10 cellular contexts compared by ENCODE assay signal in the genomic region with DNA sequence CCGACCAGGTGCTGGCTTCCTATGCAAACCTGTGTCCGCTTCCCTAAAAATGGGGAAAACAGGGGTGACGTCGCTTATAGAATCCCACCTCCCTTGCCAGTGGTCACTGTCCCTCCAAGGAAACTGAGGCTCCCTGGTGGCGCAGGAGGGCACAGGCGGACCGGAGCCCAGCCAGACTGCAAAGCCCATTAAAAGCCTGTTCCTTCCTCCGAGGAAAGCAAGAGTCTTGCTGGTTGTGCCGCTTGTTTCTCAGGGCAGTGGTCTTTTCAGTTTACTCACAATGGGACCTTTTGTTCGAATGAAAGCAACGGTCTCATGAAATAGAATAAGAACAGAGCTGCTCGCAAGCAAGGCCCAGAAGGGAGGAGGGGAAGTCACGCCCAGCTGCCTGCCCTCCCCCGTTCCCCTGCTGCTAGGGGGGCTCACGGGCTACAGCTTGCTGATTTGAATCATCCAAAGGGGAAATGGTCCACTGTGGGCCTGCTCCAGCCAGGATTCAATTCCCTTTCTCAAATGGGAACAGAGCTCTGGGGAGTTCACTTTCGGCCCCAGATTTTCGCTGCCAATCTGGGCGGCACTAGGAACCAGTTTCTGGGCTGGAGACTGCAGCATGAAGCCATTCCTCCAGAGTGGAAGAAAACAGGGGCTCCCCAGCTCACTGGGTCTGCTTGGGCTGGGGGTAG. TPM values are rescaled to one million over a fixed set of nuclear protein-coding genes. Genes with fewer than 3 reads are reported as not detected.
A peak's percentile ranks its signal among the peaks of the same experiment; 100 is the strongest.
DNase-seq lines count a peak whose midpoint lies in the region; ATAC-seq and TF ChIP-seq lines count a peak whose summit lies in the region.
"Had no signal": no experiment of that assay in that cellular context is flagged by ENCODE, and none has a peak within 500 bp of the region (broad histone marks: within the 10 kb centered on the region; RNA-seq: fewer than 3 reads in every experiment).

No MANE protein-coding gene starts in this region.

- TF ChIP-seq EP300 in suprapubic skin (IDR thresholded peaks at IDR 0.05) = no peak

- H3K4me3 ChIP-seq in right lobe of liver (no peak overlapping the region), suprapubic skin (no peak overlapping the region), PC-9 (no peak overlapping the region)
- H3K4me3 ChIP-seq in naive thymus-derived CD4-positive, alpha-beta T cell (ENCODE audit: low read length) = no peak overlapping the region

- no peaks in the 10 kb centered on the region for H3K9me2 ChIP-seq in PC-9 (ENCODE audit: insufficient read depth)

- H3K36me3 ChIP-seq in KOPT-K1 (ENCODE audit: insufficient read depth, low read length) = no peaks in the 10 kb centered on the region
- H3K36me3 ChIP-seq in right lobe of liver = no peaks in the 10 kb centered on the region
- no peaks in the 10 kb centered on the region for H3K36me3 ChIP-seq in suprapubic skin
- H3K36me3 ChIP-seq in naive thymus-derived CD4-positive, alpha-beta T cell (ENCODE audit: control insufficient read depth in 2 of 3, insufficient read depth in 3 of 3, low read length in 3 of 3) = peaks cover 0 to 1% (median 0%) of the 10 kb centered on the region in 3 experiments
- H3K36me3 ChIP-seq in PC-9 (ENCODE audit: low read depth) = no peaks in the 10 kb centered on the region

- H3K27ac ChIP-seq in KOPT-K1 (ENCODE audit: low read depth, low read length, poor library complexity, severe bottlenecking) (peak overlapping the region; percentile 99), right lobe of liver (no peak overlapping the region), suprapubic skin (peak overlapping the region; percentile 47), PC-9 (no peak overlapping the region)
- no peak overlapping the region for H3K27ac ChIP-seq in naive thymus-derived CD4-positive, alpha-beta T cell (ENCODE audit: low read depth, low read length)

- no peaks in the 10 kb centered on the region for H3K27me3 Mint-ChIP-seq in naive thymus-derived CD4-positive, alpha-beta T cell

- CTCF ChIA-PET in naive thymus-derived CD4-positive, alpha-beta T cell (lab: Charles Lee) = interaction anchor here (1.1 to 1.8 kb wide), 4 partner anchors 8 to 67 kb away, joined by 3 to 10 read pairs (median 6); no protein-coding TSS in a partner anchor
- CTCF ChIA-PET in PC-9 (lab: Charles Lee) = no interaction called here

- no peak overlapping the region for H3K4me2 ChIP-seq in PC-9

- peaks cover 0 to under 1% (median 0%) of the 10 kb centered on the region in 4 donors for H3K4me1 ChIP-seq in right lobe of liver
- peaks cover 30% of the 10 kb centered on the region for H3K4me1 ChIP-seq in suprapubic skin
- H3K4me1 ChIP-seq in naive thymus-derived CD4-positive, alpha-beta T cell (ENCODE audit: control insufficient read depth in 2 of 2, insufficient read depth in 2 of 2, low read length in 2 of 2) = peaks cover 24 to 26% of the 10 kb centered on the region in 2 donors
- no peaks in the 10 kb centered on the region for H3K4me1 ChIP-seq in PC-9 (replicated peaks; ENCODE audit: insufficient read depth)

- TF ChIP-seq CTCF in right lobe of liver (IDR thresholded peaks at IDR 0.05) = no peak
- TF ChIP-seq CTCF in suprapubic skin (IDR thresholded peaks at IDR 0.05) = no peak
- no peak for TF ChIP-seq CTCF in PC-9 (conservative IDR thresholded peaks at IDR 0.05)

- POLR2A ChIA-PET in naive thymus-derived CD4-positive, alpha-beta T cell (lab: Charles Lee) = interaction anchor here (1.1 to 12.6 kb wide), 5 partner anchors 11 to 72 kb away, joined by 3 to 200 read pairs (median 44); a partner anchor contains a TSS
- POLR2A ChIA-PET in PC-9 (lab: Charles Lee; ENCODE audit: unreplicated experiment) = no interaction called here

- H4K20me1 ChIP-seq in PC-9 (ENCODE audit: insufficient read depth) = no peaks in the 10 kb centered on the region

- TF ChIP-seq POLR2A in right lobe of liver (IDR thresholded peaks at IDR 0.05) = no peak
- no peak for TF ChIP-seq POLR2A in suprapubic skin (IDR thresholded peaks at IDR 0.05)

- no peak overlapping the region for H2AFZ ChIP-seq in PC-9

- peaks cover 0 to 8% (median 0%) of the 10 kb centered on the region in 5 donors for H3K36me3 Mint-ChIP-seq in naive thymus-derived CD4-positive, alpha-beta T cell

- H3K79me2 ChIP-seq in PC-9 (ENCODE audit: low read depth) = no peaks in the 10 kb centered on the region

- H3K27me3 ChIP-seq in right lobe of liver = no peaks in the 10 kb centered on the region
- peaks cover 5% of the 10 kb centered on the region for H3K27me3 ChIP-seq in suprapubic skin
- H3K27me3 ChIP-seq in naive thymus-derived CD4-positive, alpha-beta T cell (ENCODE audit: control insufficient read depth in 2 of 2, insufficient read depth in 2 of 2, low read length in 2 of 2) = no peaks in the 10 kb centered on the region
- H3K27me3 ChIP-seq in PC-9 (ENCODE audit: insufficient read depth, low read depth) = no peaks in the 10 kb centered on the region

- H3K4me3 Mint-ChIP-seq in naive thymus-derived CD4-positive, alpha-beta T cell = no peak overlapping the region

- peak overlapping the region in 1 of 9 donors; percentile 51 for H3K27ac Mint-ChIP-seq in naive thymus-derived CD4-positive, alpha-beta T cell

- H3K9me3 ChIP-seq in KOPT-K1 (ENCODE audit: insufficient read depth, low read length, poor library complexity, severe bottlenecking) = no peaks in the 10 kb centered on the region
- H3K9me3 ChIP-seq in right lobe of liver = no peaks in the 10 kb centered on the region
- no peaks in the 10 kb centered on the region for H3K9me3 ChIP-seq in suprapubic skin
- no peaks in the 10 kb centered on the region for H3K9me3 ChIP-seq in naive thymus-derived CD4-positive, alpha-beta T cell (ENCODE audit: control insufficient read depth in 2 of 3, low read length in 3 of 3)
- H3K9me3 ChIP-seq in PC-9 (ENCODE audit: insufficient read depth, low read depth) = no peaks in the 10 kb centered on the region

- WGBS in right lobe of liver (ENCODE audit: insufficient coverage, low coverage, low lambda C conversion rate, missing lambda C conversion rate) = 17% methylated on average over 6 of the region's 18 CpGs
- 29% methylated on average over 16 of the region's 18 CpGs for WGBS in suprapubic skin

- intact Hi-C loops in right lobe of liver (cut with DNase I) (no loop called here), PC-9 (cut with micrococcal nuclease; ENCODE audit: unreplicated experiment) (no loop called here)
- intact Hi-C loops in naive thymus-derived CD4-positive, alpha-beta T cell (cut with micrococcal nuclease) = loop anchor here in 1 of 2 donors (10.0 kb wide), 2 partner anchors 1247 to 1543 kb away; a partner anchor contains a TSS

- H3K4me1 Mint-ChIP-seq in naive thymus-derived CD4-positive, alpha-beta T cell = peaks cover 26 to 59% (median 45%) of the 10 kb centered on the region in 7 donors

- DNase-seq in astrocyte of the hippocampus (ENCODE audit: low read depth, low spot score) (peak; percentile 62), right lobe of liver (no peak), suprapubic skin (ENCODE audit: low spot score in 2 of 2) (peak; percentile 61 to 77), NCI-H2029 (lab: John Stamatoyannopoulos, UW) (no peak), PC-9 (no peak)
- DNase-seq in naive thymus-derived CD4-positive, alpha-beta T cell = no peak
- DNase-seq: NCI-H446, small intestine had no signal

- peaks cover 17% of the 10 kb centered on the region; the same call in 1 of the 2 replicates for H3F3A ChIP-seq in PC-9 (ENCODE audit: insufficient read depth, low read depth)

- BruUV-seq in PC-9 (replicated peaks; lab: Mats Ljungman, UMichigan) = no TSS peak

- H3K9me3 Mint-ChIP-seq in naive thymus-derived CD4-positive, alpha-beta T cell = no peaks in the 10 kb centered on the region

- ATAC-seq in right lobe of liver (peak in 3 of 4 donors; percentile 8 to 31 (median 11)), HG02798 (IDR thresholded peaks at IDR 0.05; ENCODE audit: poor library complexity, unreplicated experiment) (no peak)
- no peak for ATAC-seq in naive thymus-derived CD4-positive, alpha-beta T cell

RNA-seq across cellular contexts. Expression of a gene that starts 4.6 kb away (rescaled TPM):
- total RNA-seq in right lobe of liver (1 to 10 TPM; 1.5 to 6.0 (median 3.1) TPM), suprapubic skin (1 to 10 TPM; 1.3 to 5.6 (median 3.0) TPM), PC-9 (2021) (0.35 and 0.96 TPM in 2 replicates)
- total RNA-seq in naive thymus-derived CD4-positive, alpha-beta T cell = 100 to 1,000 TPM in 4 of 5 experiments, 10 to 100 TPM in 1; 54.3 to 217 (median 154) TPM
- 100 to 1,000 TPM; 530 to 831 TPM for polyA plus RNA-seq in naive thymus-derived CD4-positive, alpha-beta T cell

RNA-seq across cellular contexts. Expression of a gene that starts 40.4 kb away (rescaled TPM):
- total RNA-seq in right lobe of liver (under 1 TPM in 4 of 6 experiments, not detected in 2; 0.09 to 0.38 (median 0.22) TPM), suprapubic skin (10 to 100 TPM in 1 of 4 donors, 1 to 10 TPM in 2, under 1 TPM in 1; 0.24 to 10.9 (median 6.3) TPM), PC-9 (2021) (not detected in 2 replicates)
- total RNA-seq in naive thymus-derived CD4-positive, alpha-beta T cell = 1 to 10 TPM in 2 of 5 experiments, under 1 TPM in 2, not detected in 1; 0.27 to 1.6 (median 0.81) TPM
- polyA plus RNA-seq in naive thymus-derived CD4-positive, alpha-beta T cell = under 1 TPM; 0.13 to 0.59 TPM

Comparison
In these comparisons a context has a peak if more than half of its experiments do, and no peak if none do; other contexts are left out.
1. H3K27ac ChIP-seq: peak in KOPT-K1 (single experiment) and suprapubic skin (single experiment); none in right lobe of liver (0 of 3), naive thymus-derived CD4-positive, alpha-beta T cell (single experiment) and PC-9 (single experiment).
2. DNase-seq: peak in astrocyte of the hippocampus (single experiment) and suprapubic skin (2 of 2); none in right lobe of liver (0 of 3), NCI-H2029 (single experiment), naive thymus-derived CD4-positive, alpha-beta T cell (0 of 9) and PC-9 (0 of 2).
3. ATAC-seq: peak in right lobe of liver (3 of 4); none in HG02798 (single experiment) and naive thymus-derived CD4-positive, alpha-beta T cell (single experiment).
4. RNA of a gene that starts 4.6 kb away (total RNA-seq): 54.3 to 217 TPM in naive thymus-derived CD4-positive, alpha-beta T cell; 1.5 to 6.0 TPM in right lobe of liver, 1.3 to 5.6 TPM in suprapubic skin and 0.35 to 0.96 TPM in PC-9; every median in the first group is over 4 times any median in the second.